In the genomic region with DNA sequence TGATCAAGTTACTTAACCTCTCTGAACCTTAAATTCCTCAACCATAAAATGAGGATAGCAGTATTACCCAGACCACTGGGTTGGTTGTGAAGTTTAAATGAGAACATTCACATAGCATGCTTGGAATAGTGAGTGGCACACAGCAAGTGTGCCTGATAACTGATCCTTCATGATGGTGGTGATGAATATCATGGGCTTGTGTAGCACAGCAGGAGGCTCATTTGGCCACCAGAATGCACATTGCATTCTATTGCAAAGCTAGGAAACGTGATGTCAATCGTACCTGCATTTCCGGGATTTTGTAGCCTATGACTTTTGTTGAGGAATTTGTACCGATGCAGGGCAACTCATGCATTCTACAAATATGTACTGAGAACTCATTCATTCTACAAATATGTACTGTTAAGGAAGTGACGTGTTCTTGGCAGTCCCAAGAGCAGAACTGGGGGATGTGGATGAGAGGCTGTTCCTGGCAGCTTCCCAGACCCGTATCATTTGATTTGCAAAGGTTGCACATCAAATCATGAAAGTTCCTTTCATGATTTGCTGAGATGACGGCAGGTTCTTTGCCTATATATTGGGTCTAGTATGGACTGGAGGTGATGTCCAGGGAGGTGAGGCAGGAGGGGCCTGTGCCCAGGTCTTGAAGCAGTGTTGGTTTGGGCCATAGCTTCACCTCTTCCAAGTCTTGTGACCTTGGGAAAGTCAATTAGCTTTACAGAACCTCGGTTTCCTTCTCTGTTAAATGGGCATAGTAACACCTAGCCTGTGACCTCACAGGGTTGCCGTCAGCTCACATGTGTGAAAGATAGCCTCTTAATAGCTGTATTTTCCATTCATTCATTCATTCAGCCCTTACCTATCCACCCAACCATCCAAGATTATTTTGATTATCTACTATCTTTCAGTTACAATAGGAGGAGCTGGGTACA, we compare ENCODE assay signal across 10 cellular contexts.
DNase-seq lines count a peak whose midpoint lies in the region; ATAC-seq and TF ChIP-seq lines count a peak whose summit lies in the region.
"Had no signal": no experiment of that assay in that cellular context is flagged by ENCODE, and none has a peak within 500 bp of the region (broad histone marks: within the 10 kb centered on the region; RNA-seq: fewer than 3 reads in every experiment).

No MANE protein-coding gene starts in this region.

- H3K27ac ChIP-seq in left ventricle myocardium inferior (replicated peaks) (peak overlapping the region; percentile 36), liver (ENCODE audit: low read depth in 1 of 2, low read length in 2 of 2) (peak overlapping the region; percentile 16 to 21), uterus (peak overlapping the region; percentile 53 to 54)

- peak overlapping the region in 1 of 5 experiments; percentile 37 for H3K4me3 Mint-ChIP-seq in brain
- H3K4me3 Mint-ChIP-seq: CD8-positive, alpha-beta memory T cell had no signal

- H3K27ac Mint-ChIP-seq in brain, result peak overlapping the region in 3 of 5 experiments; percentile 76 to 97 (median 84)

- intact Hi-C loops in left ventricle myocardium inferior (cut with micrococcal nuclease) (no loop called here), Right ventricle myocardium superior (cut with DNase I) (no loop called here), uterus (cut with DNase I; ENCODE audit: low total_unique reads) (no loop called here)

- H3K4me1 Mint-ChIP-seq in brain, result peaks cover 23% of the 10 kb centered on the region

- H3K36me3 ChIP-seq in left ventricle myocardium inferior, result no peaks in the 10 kb centered on the region
- H3K36me3 ChIP-seq in liver (ENCODE audit: control insufficient read depth in 4 of 4, insufficient read depth in 3 of 4, low read depth in 1 of 4, low read length in 3 of 4), result no peaks in the 10 kb centered on the region
- H3K36me3 ChIP-seq in uterus, result no peaks in the 10 kb centered on the region

- H3K27me3 ChIP-seq in left ventricle myocardium inferior (ENCODE audit: low read depth), result no peaks in the 10 kb centered on the region
- no peaks in the 10 kb centered on the region for H3K27me3 ChIP-seq in liver (ENCODE audit: control insufficient read depth in 4 of 4, insufficient read depth in 4 of 4, low read length in 3 of 4)
- H3K27me3 ChIP-seq in uterus, result no peaks in the 10 kb centered on the region

- H3K4me1 ChIP-seq in left ventricle myocardium inferior (peaks cover 31% of the 10 kb centered on the region), liver (ENCODE audit: control insufficient read depth in 4 of 4, insufficient read depth in 4 of 4, low read length in 3 of 4) (peaks cover 2 to 14% (median 7%) of the 10 kb centered on the region in 4 donors), uterus (peaks cover 0 to 5% of the 10 kb centered on the region in 2 donors)

- no peak for DNase-seq in left ventricle myocardium inferior
- no peak for DNase-seq in Right ventricle myocardium superior
- DNase-seq in uterus, result peak in 1 of 2 donors; percentile 64
- DNase-seq in DMS79 (lab: John Stamatoyannopoulos, UW), result no peak
- no peak for DNase-seq in SK-N-DZ (ENCODE audit: low spot score)
- no peak for DNase-seq in NCI-H1105 (lab: John Stamatoyannopoulos, UW)
- DNase-seq: CD8-positive, alpha-beta memory T cell; stimulated activated CD4-positive, alpha-beta T cell treated with anti-CD3 and anti-CD28 coated beads, Interleukin-2, amount 100 ng/mL, for 24 hours had no signal

- H3K27me3 Mint-ChIP-seq in brain, result peaks cover 6% of the 10 kb centered on the region
- H3K27me3 Mint-ChIP-seq: CD8-positive, alpha-beta memory T cell had no signal

- no peak overlapping the region for H3K9ac ChIP-seq in liver (ENCODE audit: low read depth in 1 of 2, low read length in 2 of 2)

- no peak overlapping the region for H3K4me3 ChIP-seq in left ventricle myocardium inferior
- no peak overlapping the region for H3K4me3 ChIP-seq in liver (ENCODE audit: low read depth in 1 of 3, low read length in 3 of 3)
- no peak overlapping the region for H3K4me3 ChIP-seq in uterus

- TF ChIP-seq POLR2A in uterus (IDR thresholded peaks at IDR 0.05), result no peak

- no peaks in the 10 kb centered on the region for H3K36me3 Mint-ChIP-seq in brain
- H3K36me3 Mint-ChIP-seq: CD8-positive, alpha-beta memory T cell had no signal

- TF ChIP-seq RAD21 in liver (IDR thresholded peaks at IDR 0.05), result no peak

- 70% methylated on average over 9 of the region's 9 CpGs for WGBS in liver

- peaks cover 0 to 2% (median 0%) of the 10 kb centered on the region in 5 experiments for H3K9me3 Mint-ChIP-seq in brain
- H3K9me3 Mint-ChIP-seq: CD8-positive, alpha-beta memory T cell had no signal

- H3K9me3 ChIP-seq in left ventricle myocardium inferior (replicated peaks) (no peaks in the 10 kb centered on the region), liver (ENCODE audit: control insufficient read depth in 4 of 4, low read length in 3 of 4) (no peaks in the 10 kb centered on the region), uterus (no peaks in the 10 kb centered on the region)

- no peak for ATAC-seq in Right ventricle myocardium superior (ENCODE audit: poor library complexity)

- TF ChIP-seq CTCF in left ventricle myocardium inferior (IDR thresholded peaks at IDR 0.05; ENCODE audit: borderline replicate concordance), result no peak
- TF ChIP-seq CTCF in brain (conservative IDR thresholded peaks at IDR 0.05), result no peak
- no peak for TF ChIP-seq CTCF in liver (IDR thresholded peaks at IDR 0.05; ENCODE audit: low read depth, low read length, missing input control)
- no peak for TF ChIP-seq CTCF in uterus (IDR thresholded peaks at IDR 0.05)

TF ChIP-seq in liver, 16 proteins besides CTCF, POLR2A, EP300 and RAD21:
- TF ChIP-seq, protein P1, sequence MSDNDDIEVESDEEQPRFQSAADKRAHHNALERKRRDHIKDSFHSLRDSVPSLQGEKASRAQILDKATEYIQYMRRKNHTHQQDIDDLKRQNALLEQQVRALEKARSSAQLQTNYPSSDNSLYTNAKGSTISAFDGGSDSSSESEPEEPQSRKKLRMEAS (IDR thresholded peaks at IDR 0.05), result no peak
- peak in 1 of 2 donors; percentile 7 for TF ChIP-seq HNF4A (conservative IDR thresholded peaks at IDR 0.05)
- peak in 1 of 2 donors; percentile 46 for TF ChIP-seq GABPA (IDR thresholded peaks at IDR 0.05 in 1 of 2, conservative IDR thresholded peaks at IDR 0.05 in 1 of 2)
- TF ChIP-seq, protein P2, sequence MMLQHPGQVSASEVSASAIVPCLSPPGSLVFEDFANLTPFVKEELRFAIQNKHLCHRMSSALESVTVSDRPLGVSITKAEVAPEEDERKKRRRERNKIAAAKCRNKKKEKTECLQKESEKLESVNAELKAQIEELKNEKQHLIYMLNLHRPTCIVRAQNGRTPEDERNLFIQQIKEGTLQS (IDR thresholded peaks at IDR 0.05), result no peak
